ENCODE assay signal across 11 cellular contexts in genomic region chr12:128920468-128920867, GRCh38.
DNase-seq lines count a peak whose midpoint lies in the region; ATAC-seq, FAIRE-seq and TF ChIP-seq lines count a peak whose summit lies in the region.
"Had no signal": no experiment of that assay in that cellular context is flagged by ENCODE, and none has a peak within 500 bp of the region (broad histone marks: within the 10 kb centered on the region; RNA-seq: fewer than 3 reads in every experiment).

No MANE protein-coding gene starts in this region.

- peak in 3 of 4 donors; percentile 55 to 87 (median 64) for ATAC-seq in pancreas
- ATAC-seq in HG02885 (IDR thresholded peaks at IDR 0.05; ENCODE audit: poor library complexity, unreplicated experiment): no peak
- no peak for ATAC-seq in HG03039 (IDR thresholded peaks at IDR 0.05; ENCODE audit: unreplicated experiment)
- ATAC-seq: activated T-helper 17 cell treated with anti-CD3 and anti-CD28 coated beads, Interleukin-2, amount 50 U/mL, for 72 hours had no signal

- H3K36me3 ChIP-seq in pancreas: no peaks in the 10 kb centered on the region
- no peaks in the 10 kb centered on the region for H3K36me3 ChIP-seq in transverse colon

- H3K4me3 ChIP-seq in fibroblast of villous mesenchyme (ENCODE audit: low read depth, low read length) (no peak overlapping the region), pancreas (no peak overlapping the region), transverse colon (no peak overlapping the region)

- H3K4me1 ChIP-seq in pancreas (no peaks in the 10 kb centered on the region), transverse colon (no peaks in the 10 kb centered on the region)

- in situ Hi-C loops in transverse colon (cut with MboI; ENCODE audit: low pct_ligation_motif_present in 1 of 4, low pct_unique_long_range_greater_than_20kb in 1 of 4, low sequenced_read_pairs in 3 of 4): no loop called here

- FAIRE-seq in pancreas (lab: Jason Lieb, UNC): no peak

- DNase-seq in GM03348 (ENCODE audit: low spot score): peak; percentile 29
- peak; percentile 37 for DNase-seq in RKO (ENCODE audit: low spot score)
- DNase-seq in fibroblast of villous mesenchyme (ENCODE audit: low read depth): peak; percentile 6
- no peak for DNase-seq in pancreas
- DNase-seq in transverse colon: no peak
- DNase-seq in effector CD8-positive, alpha-beta T cell (lab: John Stamatoyannopoulos, UW): no peak
- DNase-seq: NCI-H510A treated with DMSO at 0.1 percent for 48 hours, SK-N-SH had no signal

- H3K27ac ChIP-seq in pancreas (no peak overlapping the region), transverse colon (no peak overlapping the region)

- TF ChIP-seq POLR2A in transverse colon (IDR thresholded peaks at IDR 0.05): no peak

- H3K9me3 ChIP-seq in pancreas: no peaks in the 10 kb centered on the region
- no peaks in the 10 kb centered on the region for H3K9me3 ChIP-seq in transverse colon
- H3K9me3 ChIP-seq: SK-N-SH had no signal

- TF ChIP-seq CTCF in fibroblast of villous mesenchyme (IDR thresholded peaks at IDR 0.05; ENCODE audit: insufficient read depth, low read depth, low read length) (no peak), pancreas (IDR thresholded peaks at IDR 0.05) (no peak), transverse colon (IDR thresholded peaks at IDR 0.05) (no peak)

- intact Hi-C loops in pancreas (cut with DNase I) (no loop called here), transverse colon (cut with DNase I; ENCODE audit: low total_unique reads) (no loop called here)

- peaks cover 0 to 27% (median 2%) of the 10 kb centered on the region in 4 donors for H3K27me3 ChIP-seq in pancreas
- no peaks in the 10 kb centered on the region for H3K27me3 ChIP-seq in transverse colon

- WGBS in pancreas, 2 donors: 66 to 71% methylated on average over 8 of the region's 8 CpGs
- WGBS in transverse colon (ENCODE audit: low coverage in 1 of 2), 2 donors: 73 to 74% methylated on average over 5 to 8 of the region's 8 CpGs

- TF ChIP-seq EP300 in transverse colon (IDR thresholded peaks at IDR 0.05; ENCODE audit: low read depth): no peak

Comparison
In these comparisons a context has a peak if more than half of its experiments do, and no peak if none do; other contexts are left out.
1. DNase-seq: peak in GM03348 (single experiment), RKO (single experiment) and fibroblast of villous mesenchyme (single experiment); none in pancreas (0 of 6), transverse colon (single experiment) and effector CD8-positive, alpha-beta T cell (single experiment).
2. ATAC-seq: peak in pancreas (3 of 4); none in HG02885 (single experiment) and HG03039 (single experiment).